22 cellular contexts compared by ENCODE assay signal in genomic region chr5:157477814-157478494, GRCh38. TPM values are rescaled to one million over a fixed set of nuclear protein-coding genes. Genes with fewer than 3 reads are reported as not detected.
DNase-seq lines count a peak whose midpoint lies in the region; ATAC-seq and TF ChIP-seq lines count a peak whose summit lies in the region.
"Had no signal": no experiment of that assay in that cellular context is flagged by ENCODE, and none has a peak within 500 bp of the region (broad histone marks: within the 10 kb centered on the region; RNA-seq: fewer than 3 reads in every experiment).

No MANE protein-coding gene starts in this region.

- peak overlapping the region in 2 of 3 donors; percentile 35 to 88 for H3K27ac Mint-ChIP-seq in CD4-positive, CD25-positive, alpha-beta regulatory T cell
- H3K27ac Mint-ChIP-seq in HFFc6 (peak overlapping the region; percentile 47), osteocyte (ENCODE audit: unreplicated experiment) (peak overlapping the region; percentile 23)
- H3K27ac Mint-ChIP-seq in effector memory CD8-positive, alpha-beta T cell = peak overlapping the region; percentile 17 to 36
- H3K27ac Mint-ChIP-seq: immature natural killer cell had no signal

- peaks cover 0 to 1% (median 0%) of the 10 kb centered on the region in 7 donors for H3K9me3 Mint-ChIP-seq in CD4-positive, CD25-positive, alpha-beta regulatory T cell
- H3K9me3 Mint-ChIP-seq in HFFc6 (no peaks in the 10 kb centered on the region), osteocyte (ENCODE audit: unreplicated experiment) (no peaks in the 10 kb centered on the region)
- no peaks in the 10 kb centered on the region for H3K9me3 Mint-ChIP-seq in effector memory CD8-positive, alpha-beta T cell
- H3K9me3 Mint-ChIP-seq: activated naive CD4-positive, alpha-beta T cell treated with anti-CD3 and anti-CD28 coated beads, Interleukin-2, amount 50 U/mL, for 72 hours; immature natural killer cell had no signal

- TF ChIP-seq CTCF in HFFc6 (IDR thresholded peaks at IDR 0.05) (no peak), osteocyte (IDR thresholded peaks at IDR 0.05) (no peak)

- H3K36me3 ChIP-seq in CD4-positive, CD25-positive, alpha-beta regulatory T cell (ENCODE audit: control insufficient read depth, insufficient read depth, low read length) = peaks cover 32% of the 10 kb centered on the region

- no peaks in the 10 kb centered on the region for H3K27me3 ChIP-seq in CD4-positive, CD25-positive, alpha-beta regulatory T cell (ENCODE audit: control insufficient read depth, insufficient read depth, low read length)
- H3K27me3 ChIP-seq: neutrophil had no signal

- H3K9me3 ChIP-seq in CD4-positive, CD25-positive, alpha-beta regulatory T cell (ENCODE audit: control insufficient read depth in 2 of 2, low read length in 2 of 2) = no peaks in the 10 kb centered on the region
- H3K9me3 ChIP-seq: neutrophil had no signal

- peaks cover 7 to 24% (median 11%) of the 10 kb centered on the region in 4 donors for H3K4me1 Mint-ChIP-seq in CD4-positive, CD25-positive, alpha-beta regulatory T cell
- H3K4me1 Mint-ChIP-seq in HFFc6 (ENCODE audit: low read depth) = peaks cover 54% of the 10 kb centered on the region
- peaks cover 0 to 4% of the 10 kb centered on the region in 2 donors for H3K4me1 Mint-ChIP-seq in effector memory CD8-positive, alpha-beta T cell (ENCODE audit: low read depth in 2 of 2)
- H3K4me1 Mint-ChIP-seq in osteocyte (ENCODE audit: unreplicated experiment) = peaks cover 40% of the 10 kb centered on the region
- H3K4me1 Mint-ChIP-seq: immature natural killer cell had no signal

- peak overlapping the region in 1 of 4 donors; percentile 28 for H3K4me3 Mint-ChIP-seq in CD4-positive, CD25-positive, alpha-beta regulatory T cell
- H3K4me3 Mint-ChIP-seq in HFFc6 (no peak overlapping the region), osteocyte (ENCODE audit: unreplicated experiment) (no peak overlapping the region)
- no peak overlapping the region for H3K4me3 Mint-ChIP-seq in effector memory CD8-positive, alpha-beta T cell
- H3K4me3 Mint-ChIP-seq: brain, immature natural killer cell had no signal

- H3K36me3 Mint-ChIP-seq in CD4-positive, CD25-positive, alpha-beta regulatory T cell = peaks cover 19% of the 10 kb centered on the region
- H3K36me3 Mint-ChIP-seq in HFFc6 (ENCODE audit: low read depth) (peaks cover 30% of the 10 kb centered on the region), osteocyte (ENCODE audit: unreplicated experiment) (peaks cover 23% of the 10 kb centered on the region)
- no peaks in the 10 kb centered on the region for H3K36me3 Mint-ChIP-seq in effector memory CD8-positive, alpha-beta T cell (ENCODE audit: insufficient read depth)
- H3K36me3 Mint-ChIP-seq: immature natural killer cell had no signal

- no peak overlapping the region for H3K4me3 ChIP-seq in CD4-positive, CD25-positive, alpha-beta regulatory T cell (ENCODE audit: low read depth, low read length)

- H3K27ac ChIP-seq in CD4-positive, CD25-positive, alpha-beta regulatory T cell (ENCODE audit: insufficient read depth, low read length, poor library complexity, severe bottlenecking) = no peak overlapping the region
- H3K27ac ChIP-seq: epithelial cell of prostate, HL-60, neutrophil had no signal

- no peaks in the 10 kb centered on the region for H3K27me3 Mint-ChIP-seq in CD4-positive, CD25-positive, alpha-beta regulatory T cell
- H3K27me3 Mint-ChIP-seq in HFFc6 (ENCODE audit: insufficient read depth) (peaks cover 6% of the 10 kb centered on the region), osteocyte (ENCODE audit: unreplicated experiment) (no peaks in the 10 kb centered on the region)
- H3K27me3 Mint-ChIP-seq in effector memory CD8-positive, alpha-beta T cell = no peaks in the 10 kb centered on the region

- no peak for ATAC-seq in CD4-positive, CD25-positive, alpha-beta regulatory T cell (ENCODE audit: low read depth in 2 of 2)
- no peak for ATAC-seq in effector memory CD8-positive, alpha-beta T cell (replicated peaks)
- ATAC-seq in HG03432 (IDR thresholded peaks at IDR 0.05; ENCODE audit: unreplicated experiment) (no peak), HG03139 (IDR thresholded peaks at IDR 0.05; ENCODE audit: unreplicated experiment) (no peak)
- ATAC-seq: activated naive CD4-positive, alpha-beta T cell treated with anti-CD3 and anti-CD28 coated beads, Interleukin-2, amount 50 U/mL, for 72 hours had no signal

- H3K4me1 ChIP-seq in CD4-positive, CD25-positive, alpha-beta regulatory T cell (ENCODE audit: control insufficient read depth, insufficient read depth, low read length, poor library complexity, severe bottlenecking) = peaks cover 10% of the 10 kb centered on the region

- DNase-seq in CD4-positive, CD25-positive, alpha-beta regulatory T cell = no peak
- no peak for DNase-seq in HFFc6
- no peak for DNase-seq in effector memory CD8-positive, alpha-beta T cell
- DNase-seq in osteocyte (ENCODE audit: extremely low spot score, unreplicated experiment) = no peak
- DNase-seq in midbrain (lab: John Stamatoyannopoulos, UW) = no peak
- DNase-seq: activated CD4-positive, CD25-positive, alpha-beta regulatory T cell; activated CD8-positive, alpha-beta memory T cell treated with anti-CD3 and anti-CD28 coated beads, Interleukin-2, amount 50 U/mL, for 4 hours; AML-193; immature natural killer cell; KBM-7; NCI-H1048; NCI-H2029 treated with DMSO at 0.1 percent for 48 hours; NCI-H446 treated with DMSO at 0.1 percent for 48 hours; Right ventricle myocardium superior had no signal

RNA-seq across cellular contexts. Expression of gene NIPAL4, which starts 17.9 kb away (rescaled TPM):
- 1.1 TPM for total RNA-seq in CD4-positive, CD25-positive, alpha-beta regulatory T cell
- polyA plus RNA-seq in CD4-positive, CD25-positive, alpha-beta regulatory T cell = under 1 TPM in 3 of 4 donors, not detected in 1; 0.10 to 0.15 (median 0.14) TPM
- under 1 TPM; 0.14 to 0.38 (median 0.22) TPM for total RNA-seq in HFFc6 (2021; fragmentation: NEBNext Ultra II Directional; extraction: Animal tissue kit (Norgen Biotek cat#: 25700))
- 2.3 and 2.4 TPM in 2 replicates for total RNA-seq in osteocyte
- total RNA-seq: lung microvascular endothelial cell, Right ventricle myocardium superior had no signal
- polyA plus RNA-seq: immature natural killer cell had no signal
